Comparison of ENCODE assay signal across 1 cellular context in genomic region chr1:107474877-107475612, GRCh38.
TF ChIP-seq lines count a peak whose summit lies in the region.

No MANE protein-coding gene starts in this region.

TF ChIP-seq in IMR-90, 13 proteins besides CTCF, POLR2A, EP300 and RAD21 (continued from another document):
- no peak for TF ChIP-seq MAFK (IDR thresholded peaks at IDR 0.05; ENCODE audit: low read depth, low read length)
- no peak for TF ChIP-seq BHLHE40 (IDR thresholded peaks at IDR 0.05; ENCODE audit: low read depth, low read length)
TF ChIP-seq in IMR-90: peak in this region for 0.
